ENCODE assay signal across 1 cellular context in genomic region chr13:33542309-33543088, GRCh38.
TF ChIP-seq lines count a peak whose summit lies in the region.

No MANE protein-coding gene starts in this region.

TF ChIP-seq in HepG2, 621 proteins besides CTCF, POLR2A, EP300 and RAD21 (continued from another document and continues in another):
- TF ChIP-seq PCBP1 (IDR thresholded peaks at IDR 0.05; ENCODE audit: borderline replicate concordance, low read depth, low read length): no peak
- TF ChIP-seq GRHL1 (CRISPR knock-in tag; conservative IDR thresholded peaks at IDR 0.05): no peak
- TF ChIP-seq ZNF704 (CRISPR knock-in tag; IDR thresholded peaks at IDR 0.05; ENCODE audit: borderline replicate concordance): peak; percentile 99
- TF ChIP-seq KLF12 (CRISPR knock-in tag; IDR thresholded peaks at IDR 0.05; ENCODE audit: borderline replicate concordance): peak; percentile 93; the same call in 1 of the 2 replicates
- TF ChIP-seq ZNF263 (CRISPR knock-in tag; IDR thresholded peaks at IDR 0.05): peak; percentile 84; the same call in 1 of the 2 replicates
- peak; percentile 92 for TF ChIP-seq KLF15 (CRISPR knock-in tag; IDR thresholded peaks at IDR 0.05; ENCODE audit: borderline replicate concordance)
- TF ChIP-seq ADNP (CRISPR knock-in tag; IDR thresholded peaks at IDR 0.05): no peak
- peak; percentile 91; the same call in 1 of the 2 replicates for TF ChIP-seq ZNF225 (CRISPR knock-in tag; IDR thresholded peaks at IDR 0.05)
- no peak; the same call in 1 of the 2 replicates for TF ChIP-seq SNAI1 (CRISPR knock-in tag; IDR thresholded peaks at IDR 0.05; ENCODE audit: borderline replicate concordance)
- TF ChIP-seq POLR2AphosphoS2 (IDR thresholded peaks at IDR 0.05; ENCODE audit: low read depth, low read length): no peak
- peak; percentile 82 for TF ChIP-seq ZSCAN25 (CRISPR knock-in tag; IDR thresholded peaks at IDR 0.05)
- TF ChIP-seq MEIS2 (CRISPR knock-in tag; IDR thresholded peaks at IDR 0.05): peak; percentile 92; the same call in 1 of the 2 replicates
- peak; percentile 88 for TF ChIP-seq AKNA (CRISPR knock-in tag; IDR thresholded peaks at IDR 0.05; ENCODE audit: borderline replicate concordance)
- TF ChIP-seq NFE2L1 (CRISPR knock-in tag; IDR thresholded peaks at IDR 0.05; ENCODE audit: borderline replicate concordance): 0 out of 2 replicates have a peak, but pooled peaks have one; percentile 59
- peak; percentile 99 for TF ChIP-seq MXD3 (CRISPR knock-in tag; IDR thresholded peaks at IDR 0.05)
- TF ChIP-seq ZNF550 (CRISPR knock-in tag; IDR thresholded peaks at IDR 0.05; ENCODE audit: borderline replicate concordance): peak; percentile 94; the same call in 1 of the 2 replicates
- TF ChIP-seq ZNF12 (CRISPR knock-in tag; IDR thresholded peaks at IDR 0.05): peak; percentile 63; the same call in 1 of the 2 replicates
- TF ChIP-seq ATF5 (CRISPR knock-in tag; IDR thresholded peaks at IDR 0.05; ENCODE audit: low read depth): peak; percentile 96
- TF ChIP-seq HOXA9 (CRISPR knock-in tag; IDR thresholded peaks at IDR 0.05; ENCODE audit: borderline replicate concordance): no peak; the same call in 1 of the 2 replicates
- TF ChIP-seq ETV6 (CRISPR knock-in tag; conservative IDR thresholded peaks at IDR 0.05): peak; percentile 98
- no peak for TF ChIP-seq ZNF496 (CRISPR knock-in tag; IDR thresholded peaks at IDR 0.05; ENCODE audit: insufficient replicate concordance)
- peak; percentile 85 for TF ChIP-seq PHF20 (CRISPR knock-in tag; IDR thresholded peaks at IDR 0.05)
- TF ChIP-seq DMTF1 (CRISPR knock-in tag; IDR thresholded peaks at IDR 0.05): peak; percentile 95; the same call in 1 of the 2 replicates
- TF ChIP-seq SRY (CRISPR knock-in tag; IDR thresholded peaks at IDR 0.05): peak; percentile 99
- peak; percentile 84 for TF ChIP-seq TARDBP (CRISPR knock-in tag; IDR thresholded peaks at IDR 0.05)
- TF ChIP-seq PAXIP1 (CRISPR knock-in tag; conservative IDR thresholded peaks at IDR 0.05): peak; percentile 56
- TF ChIP-seq HDAC1 (CRISPR knock-in tag; IDR thresholded peaks at IDR 0.05): peak; percentile 96
- peak; percentile 73; the same call in 1 of the 2 replicates for TF ChIP-seq BCL6 (CRISPR knock-in tag; IDR thresholded peaks at IDR 0.05)
- no peak for TF ChIP-seq TRIM24 (CRISPR knock-in tag; IDR thresholded peaks at IDR 0.05)
- no peak for TF ChIP-seq SUZ12 (IDR thresholded peaks at IDR 0.05; ENCODE audit: low read depth, low read length)
- no peak for TF ChIP-seq NPAS2 (CRISPR knock-in tag; IDR thresholded peaks at IDR 0.05; ENCODE audit: borderline replicate concordance)
- TF ChIP-seq CCDC6 (CRISPR knock-in tag; IDR thresholded peaks at IDR 0.05): peak; percentile 99
- peak; percentile 99 for TF ChIP-seq ZMAT3 (CRISPR knock-in tag; conservative IDR thresholded peaks at IDR 0.05)
- no peak for TF ChIP-seq SMARCC2 (IDR thresholded peaks at IDR 0.05)
- TF ChIP-seq GATA4 (IDR thresholded peaks at IDR 0.05; ENCODE audit: borderline replicate concordance, low read depth): no peak
- no peak for TF ChIP-seq HNF1A (IDR thresholded peaks at IDR 0.05; ENCODE audit: low read depth)
- TF ChIP-seq HNF1A (CRISPR knock-in tag; IDR thresholded peaks at IDR 0.05; ENCODE audit: borderline replicate concordance): peak; percentile 92
- peak; percentile 93; the same call in 1 of the 2 replicates for TF ChIP-seq RARG (CRISPR knock-in tag; IDR thresholded peaks at IDR 0.05; ENCODE audit: low read depth)
- TF ChIP-seq PLSCR1 (CRISPR knock-in tag; IDR thresholded peaks at IDR 0.05; ENCODE audit: borderline replicate concordance): peak; percentile 36; the same call in 1 of the 2 replicates
- TF ChIP-seq ZFP90 (CRISPR knock-in tag; IDR thresholded peaks at IDR 0.05; ENCODE audit: borderline replicate concordance): peak; percentile 94; the same call in 1 of the 2 replicates
- peak; percentile 91 for TF ChIP-seq IRX3 (CRISPR knock-in tag; IDR thresholded peaks at IDR 0.05; ENCODE audit: borderline replicate concordance, low read depth)
- peak; percentile 84; the same call in 1 of the 2 replicates for TF ChIP-seq ZNF333 (CRISPR knock-in tag; IDR thresholded peaks at IDR 0.05; ENCODE audit: borderline replicate concordance)
- peak; percentile 79; the same call in 1 of the 2 replicates for TF ChIP-seq JUN (CRISPR knock-in tag; IDR thresholded peaks at IDR 0.05)
